27 cellular contexts compared by ENCODE assay signal in genomic region chr19:556611-557382, GRCh38. TPM values are rescaled to one million over a fixed set of nuclear protein-coding genes. Genes with fewer than 3 reads are reported as not detected.
DNase-seq lines count a peak whose midpoint lies in the region; ATAC-seq, FAIRE-seq and TF ChIP-seq lines count a peak whose summit lies in the region.
"Had no signal": no experiment of that assay in that cellular context is flagged by ENCODE, and none has a peak within 500 bp of the region (broad histone marks: within the 10 kb centered on the region; RNA-seq: fewer than 3 reads in every experiment).

No MANE protein-coding gene starts in this region.

- 79 to 90% (median 83%) methylated on average over 15 to 31 of the region's 31 CpGs for WGBS in heart left ventricle, 4 donors
- WGBS in K562 (ENCODE audit: insufficient coverage, low coverage, missing lambda C conversion rate), result 48% methylated on average over 27 of the region's 31 CpGs
- 77% methylated on average over 31 of the region's 31 CpGs for WGBS in liver

- intact Hi-C loops in heart left ventricle (cut with DNase I), result loop anchor here in 1 of 10 donors (10.0 kb wide), 1 partner anchor 178 kb away; no protein-coding TSS in a partner anchor
- intact Hi-C loops in cardiac septum (cut with DNase I), result no loop called here
- intact Hi-C loops in K562 (cut with micrococcal nuclease), result loop anchor here (1.0 kb wide), 1 partner anchor 15 kb away; no protein-coding TSS in a partner anchor
- intact Hi-C loops in upper lobe of right lung (cut with DNase I), result no loop called here
- intact Hi-C loops in posterior vena cava (cut with DNase I), result no loop called here

- POLR2A ChIA-PET in K562 (lab: Yijun Ruan, JAX), result interaction anchor here (0.6 to 2.5 kb wide), 8 partner anchors 10 to 471 kb away, joined by 4 to 20 read pairs (median 6); partner anchors contain the start of gene BSG

- ATAC-seq in heart left ventricle (peak in 1 of 4 donors; percentile 3), K562 (peak; percentile 55), upper lobe of right lung (no peak), HG03135 (IDR thresholded peaks at IDR 0.05; ENCODE audit: unreplicated experiment) (no peak)

- in situ Hi-C loops in K562 (cut with MboI), result no loop called here

- no peak for FAIRE-seq in K562 (lab: Jason Lieb, UNC)
- FAIRE-seq: GM12892, GM19239, TTC549 had no signal

- DNase-seq in heart left ventricle, result peak in 1 of 5 donors; percentile 55
- DNase-seq in cardiac septum (ENCODE audit: low spot score), result no peak
- DNase-seq in K562 (ENCODE audit: extremely low read depth in 1 of 4, low spot score in 3 of 4), result peak; percentile 48 to 81 (median 61)
- no peak for DNase-seq in upper lobe of right lung
- no peak for DNase-seq in NOMO-1 treated with DMSO at 0.1 percent for 48 hours (lab: John Stamatoyannopoulos, UW; ENCODE audit: unreplicated experiment)
- no peak for DNase-seq in posterior vena cava (ENCODE audit: low spot score)
- DNase-seq: activated CD4-positive, alpha-beta T cell treated with anti-CD3 and anti-CD28 coated beads for 4 hours; activated naive CD4-positive, alpha-beta T cell treated with anti-CD3 and anti-CD28 coated beads for 36 hours; activated T-cell treated with anti-CD3 and anti-CD28 coated beads, Interleukin-2, amount 50 U/mL, for 72 hours; amygdala; BE2C; dermis blood vessel endothelial cell; hippocampal formation; naive B cell; NCI-H187; NCI-H2227 treated with DMSO at 0.1 percent for 48 hours had no signal

- H2AFZ ChIP-seq in K562 (ENCODE audit: low read depth, low read length), result peak overlapping the region; percentile 83

- no peaks in the 10 kb centered on the region for H4K20me1 ChIP-seq in K562 (replicated peaks; ENCODE audit: control insufficient read depth, insufficient read depth, low read length)

- CTCF ChIA-PET in K562 (lab: Yijun Ruan, JAX; ENCODE audit: low intra/inter-chr PET ratio), result interaction anchor here (0.6 kb wide), 2 partner anchors 49 to 518 kb away, joined by 3 to 8 read pairs; no protein-coding TSS in a partner anchor

- BruUV-seq in K562 (replicated peaks; lab: Mats Ljungman, UMichigan), result TSS peak; percentile 64

- H3K4me1 ChIP-seq in heart left ventricle (peaks cover 0 to 23% (median 12%) of the 10 kb centered on the region in 12 donors), K562 (replicated peaks in 1 of 2; ENCODE audit: control insufficient read depth in 2 of 2, insufficient read depth in 2 of 2, low read length in 2 of 2) (peaks cover 22 to 62% of the 10 kb centered on the region in 2 experiments; a peak in 4 of 5 replicates), liver (ENCODE audit: control insufficient read depth in 4 of 4, insufficient read depth in 4 of 4, low read length in 3 of 4) (peaks cover 0 to 3% (median 1%) of the 10 kb centered on the region in 4 donors), upper lobe of right lung (peaks cover 10% of the 10 kb centered on the region)
- H3K4me1 ChIP-seq: BE2C had no signal

- TF ChIP-seq POLR2A in heart left ventricle (IDR thresholded peaks at IDR 0.05) (no peak), K562 (conservative IDR thresholded peaks at IDR 0.05) (no peak)

- peak overlapping the region in 9 of 12 donors; percentile 19 to 75 (median 43) for H3K27ac ChIP-seq in heart left ventricle
- peak overlapping the region; percentile 83 for H3K27ac ChIP-seq in K562 (ENCODE audit: extremely low read depth, low read depth, low read length)
- H3K27ac ChIP-seq in liver (ENCODE audit: low read depth in 1 of 2, low read length in 2 of 2), result peak overlapping the region; percentile 8 to 65
- peak overlapping the region; percentile 60 for H3K27ac ChIP-seq in upper lobe of right lung

- H3K9ac ChIP-seq in K562 (ENCODE audit: insufficient read depth in 1 of 2, low read depth in 2 of 2, low read length in 2 of 2) (peak overlapping the region; percentile 62 to 90), liver (ENCODE audit: low read depth in 1 of 2, low read length in 2 of 2) (no peak overlapping the region)

- no peaks in the 10 kb centered on the region for H3K9me1 ChIP-seq in K562 (ENCODE audit: control insufficient read depth, insufficient read depth, low read length)

- H3K4me2 ChIP-seq in K562 (ENCODE audit: insufficient read depth, low read length), result peak overlapping the region; percentile 68

- TF ChIP-seq EP300 in K562 (IDR thresholded peaks at IDR 0.05; ENCODE audit: low read length), result no peak

- H3K36me3 ChIP-seq in heart left ventricle (no peaks in the 10 kb centered on the region), K562 (ENCODE audit: control insufficient read depth, insufficient read depth, low read length) (no peaks in the 10 kb centered on the region), liver (ENCODE audit: control insufficient read depth in 4 of 4, insufficient read depth in 3 of 4, low read depth in 1 of 4, low read length in 3 of 4) (no peaks in the 10 kb centered on the region), upper lobe of right lung (no peaks in the 10 kb centered on the region)
- H3K36me3 ChIP-seq: BE2C had no signal

- H3K9me3 ChIP-seq in heart left ventricle (no peaks in the 10 kb centered on the region), K562 (replicated peaks; ENCODE audit: control insufficient read depth, insufficient read depth, low read depth, low read length) (no peaks in the 10 kb centered on the region; the same call in 1 of the 2 replicates), liver (ENCODE audit: control insufficient read depth in 4 of 4, low read length in 3 of 4) (no peaks in the 10 kb centered on the region), upper lobe of right lung (no peaks in the 10 kb centered on the region)
- H3K9me3 ChIP-seq: BE2C had no signal

- no peak for TF ChIP-seq CTCF in heart left ventricle (IDR thresholded peaks at IDR 0.05)
- no peak for TF ChIP-seq CTCF in K562 (IDR thresholded peaks at IDR 0.05 in 2 of 3, conservative IDR thresholded peaks at IDR 0.05 in 1 of 3; ENCODE audit: insufficient read depth in 2 of 3, low read depth in 1 of 3, low read length in 3 of 3)
- no peak for TF ChIP-seq CTCF in liver (IDR thresholded peaks at IDR 0.05; ENCODE audit: low read depth, low read length, missing input control)
- no peak for TF ChIP-seq CTCF in upper lobe of right lung (IDR thresholded peaks at IDR 0.05)

- H3K4me3 ChIP-seq in heart left ventricle (no peak overlapping the region), K562 (peak overlapping the region; percentile 2; the same call in 1 of the 2 replicates), liver (ENCODE audit: low read depth in 1 of 3, low read length in 3 of 3) (no peak overlapping the region), upper lobe of right lung (no peak overlapping the region)

- H3K27me3 ChIP-seq in heart left ventricle (no peaks in the 10 kb centered on the region), K562 (ENCODE audit: control insufficient read depth in 2 of 2, insufficient read depth in 2 of 2, low read length in 2 of 2) (no peaks in the 10 kb centered on the region), liver (ENCODE audit: control insufficient read depth in 4 of 4, insufficient read depth in 4 of 4, low read length in 3 of 4) (no peaks in the 10 kb centered on the region), upper lobe of right lung (no peaks in the 10 kb centered on the region)
- H3K27me3 ChIP-seq: BE2C had no signal

- TF ChIP-seq RAD21 in K562 (CRISPR knock-in tag; conservative IDR thresholded peaks at IDR 0.05 in 1 of 2, IDR thresholded peaks at IDR 0.05 in 1 of 2) (no peak), liver (IDR thresholded peaks at IDR 0.05) (no peak)

- no peaks in the 10 kb centered on the region for H3K79me2 ChIP-seq in K562 (ENCODE audit: control insufficient read depth, insufficient read depth, low read length)

RNA-seq across cellular contexts. Expression of gene GZMM, which starts 12.9 kb away (rescaled TPM):
- total RNA-seq in heart left ventricle (1 to 10 TPM in 2 of 9 donors, under 1 TPM in 2, not detected in 5; 0.40 to 3.0 (median 0.87) TPM), cardiac septum (0.43 TPM), K562 (2014; rRNA removed) (2.3 and 2.6 TPM in 2 replicates), K562 (2014; rRNA removed; fragmentation: Illumina TruSeq; extraction: Trizol) (not detected in 2 replicates), K562 (2015; rRNA removed; fragmentation: Illumina TruSeq; extraction: Trizol) (0.62 and 1.1 TPM in 2 replicates), K562 (2021) (0.72 and 1.8 TPM in 2 replicates), liver (1 to 10 TPM; 1.0 to 1.1 TPM), upper lobe of right lung (2.9 TPM), posterior vena cava (under 1 TPM; 0.74 to 0.76 TPM)
- polyA plus RNA-seq in heart left ventricle (under 1 TPM; 0.12 to 0.34 TPM), K562 (2011; rRNA removed) (0.70 and 0.97 TPM in 2 replicates), K562 (2014; fragmentation: Illumina TruSeq; extraction: Trizol) (0.61 TPM in 1 of 2 replicates, not detected in the other), K562 (2014; fragmentation: Nextera tagmentation; extraction: Ambion mirVana) (under 1 TPM; 0.08 to 0.27 TPM), K562 (2014; rRNA removed) (1.8 and 2.2 TPM in 2 replicates), liver (1 to 10 TPM in 1 of 2 donors, under 1 TPM in 1; 0.28 to 1.3 TPM)
- 0.49 and 1.6 TPM in 2 replicates for total RNA-seq in K562 (2011; cell fraction: chromatin; rRNA removed; ENCODE audit: low replicate concordance)
- 4.0 and 4.5 TPM in 2 replicates for total RNA-seq in K562 (2011; cell fraction: nucleolus; rRNA removed)
- 1.4 and 1.9 TPM in 2 replicates for total RNA-seq in K562 (2011; cell fraction: nucleoplasm; rRNA removed)
- 1.9 and 5.9 TPM in 2 replicates for polyA plus RNA-seq in K562 (2011; cell fraction: cytosol; rRNA removed)
- polyA plus RNA-seq in K562 (2011; cell fraction: nucleus; rRNA removed), result 0.87 and 1.8 TPM in 2 replicates
- 1.7 and 3.5 TPM in 2 replicates for polyA plus RNA-seq in K562 (2012)
- polyA minus RNA-seq in K562 (2011; rRNA and poly(A)+ RNA removed), result not detected in 2 replicates
- polyA minus RNA-seq in K562 (2011; cell fraction: cytosol; rRNA and poly(A)+ RNA removed), result 2.5 TPM in 1 of 2 replicates, not detected in the other
- polyA minus RNA-seq in K562 (2011; cell fraction: nucleus; rRNA and poly(A)+ RNA removed), result not detected in 2 replicates
- total RNA-seq: bronchial epithelial cell, dermis blood vessel endothelial cell, MCF 10A, OCI-LY7, renal cortical epithelial cell had no signal

RNA-seq across cellular contexts. Expression of gene BSG, which starts 15.6 kb away (rescaled TPM):
- total RNA-seq in heart left ventricle (1,000 to 10,000 TPM; 1,160 to 2,590 (median 1,462) TPM), cardiac septum (1,183 TPM), K562 (2014; rRNA removed) (398 and 484 TPM in 2 replicates), K562 (2014; rRNA removed; fragmentation: Illumina TruSeq; extraction: Trizol) (59.1 and 89.1 TPM in 2 replicates), K562 (2015; rRNA removed; fragmentation: Illumina TruSeq; extraction: Trizol) (211 and 220 TPM in 2 replicates), K562 (2021) (495 and 506 TPM in 2 replicates), liver (100 to 1,000 TPM in 1 of 2 donors, 10 to 100 TPM in 1; 80.4 to 367 TPM), upper lobe of right lung (359 TPM), posterior vena cava (100 to 1,000 TPM; 288 to 300 TPM)
- polyA plus RNA-seq in heart left ventricle (1,000 to 10,000 TPM in 1 of 2 donors, 100 to 1,000 TPM in 1; 727 to 2,989 TPM), K562 (2011; rRNA removed) (129 and 411 TPM in 2 replicates), K562 (2014; fragmentation: Illumina TruSeq; extraction: Trizol) (187 and 351 TPM in 2 replicates), K562 (2014; fragmentation: Nextera tagmentation; extraction: Ambion mirVana) (10 to 100 TPM in 1 of 2 experiments, 1 to 10 TPM in 1; 4.6 to 17.9 TPM), K562 (2014; rRNA removed) (236 and 311 TPM in 2 replicates), liver (100 to 1,000 TPM; 146 to 152 TPM)
- 106 and 369 TPM in 2 replicates for total RNA-seq in K562 (2011; cell fraction: chromatin; rRNA removed; ENCODE audit: low replicate concordance)
- total RNA-seq in K562 (2011; cell fraction: nucleolus; rRNA removed), result 735 and 796 TPM in 2 replicates
- total RNA-seq in K562 (2011; cell fraction: nucleoplasm; rRNA removed), result 350 and 437 TPM in 2 replicates
- polyA plus RNA-seq in K562 (2011; cell fraction: cytosol; rRNA removed), result 277 and 455 TPM in 2 replicates
- polyA plus RNA-seq in K562 (2011; cell fraction: nucleus; rRNA removed), result 198 and 199 TPM in 2 replicates
- 362 and 456 TPM in 2 replicates for polyA plus RNA-seq in K562 (2012)
- 61.0 and 70.9 TPM in 2 replicates for polyA minus RNA-seq in K562 (2011; rRNA and poly(A)+ RNA removed)
- 197 and 315 TPM in 2 replicates for polyA minus RNA-seq in K562 (2011; cell fraction: cytosol; rRNA and poly(A)+ RNA removed)
- polyA minus RNA-seq in K562 (2011; cell fraction: nucleus; rRNA and poly(A)+ RNA removed), result 48.1 and 72.2 TPM in 2 replicates

RNA-seq across cellular contexts. Expression of gene CDC34, which starts 25.2 kb away (rescaled TPM):
- total RNA-seq in heart left ventricle (100 to 1,000 TPM in 3 of 9 donors, 10 to 100 TPM in 6; 61.9 to 200 (median 84.6) TPM), cardiac septum (78.2 TPM), K562 (2014; rRNA removed) (203 and 207 TPM in 2 replicates), K562 (2014; rRNA removed; fragmentation: Illumina TruSeq; extraction: Trizol) (33.0 and 36.2 TPM in 2 replicates), K562 (2015; rRNA removed; fragmentation: Illumina TruSeq; extraction: Trizol) (65.5 and 75.7 TPM in 2 replicates), K562 (2021) (125 and 130 TPM in 2 replicates), liver (10 to 100 TPM; 29.6 to 83.8 TPM), upper lobe of right lung (40.9 TPM), posterior vena cava (10 to 100 TPM; 41.1 to 45.8 TPM)
- polyA plus RNA-seq in heart left ventricle (100 to 1,000 TPM; 122 to 148 TPM), K562 (2011; rRNA removed) (82.7 and 103 TPM in 2 replicates), K562 (2014; fragmentation: Illumina TruSeq; extraction: Trizol) (55.7 and 88.4 TPM in 2 replicates), K562 (2014; fragmentation: Nextera tagmentation; extraction: Ambion mirVana) (1 to 10 TPM in 1 of 2 experiments, under 1 TPM in 1; 0.80 to 1.0 TPM), K562 (2014; rRNA removed) (125 and 142 TPM in 2 replicates), liver (10 to 100 TPM; 19.2 to 53.9 TPM)
- total RNA-seq in K562 (2011; cell fraction: chromatin; rRNA removed; ENCODE audit: low replicate concordance), result 34.1 and 85.3 TPM in 2 replicates
- 68.2 and 70.5 TPM in 2 replicates for total RNA-seq in K562 (2011; cell fraction: nucleolus; rRNA removed)
- 40.9 and 50.4 TPM in 2 replicates for total RNA-seq in K562 (2011; cell fraction: nucleoplasm; rRNA removed)
- 89.6 and 173 TPM in 2 replicates for polyA plus RNA-seq in K562 (2011; cell fraction: cytosol; rRNA removed)
- polyA plus RNA-seq in K562 (2011; cell fraction: nucleus; rRNA removed), result 83.8 and 124 TPM in 2 replicates
- 72.7 and 83.2 TPM in 2 replicates for polyA plus RNA-seq in K562 (2012)
- polyA minus RNA-seq in K562 (2011; rRNA and poly(A)+ RNA removed), result 16.2 and 28.5 TPM in 2 replicates
- polyA minus RNA-seq in K562 (2011; cell fraction: cytosol; rRNA and poly(A)+ RNA removed), result 36.4 and 44.9 TPM in 2 replicates
- polyA minus RNA-seq in K562 (2011; cell fraction: nucleus; rRNA and poly(A)+ RNA removed), result 18.4 and 20.5 TPM in 2 replicates

RNA-seq across cellular contexts. Expression of gene HCN2, which starts 32.9 kb away (rescaled TPM):
- total RNA-seq in heart left ventricle (10 to 100 TPM in 7 of 9 donors, 1 to 10 TPM in 2; 4.1 to 27.4 (median 15.4) TPM), cardiac septum (12.0 TPM), K562 (2014; rRNA removed) (0.82 and 1.3 TPM in 2 replicates), K562 (2014; rRNA removed; fragmentation: Illumina TruSeq; extraction: Trizol) (0.29 and 0.40 TPM in 2 replicates), K562 (2015; rRNA removed; fragmentation: Illumina TruSeq; extraction: Trizol) (0.29 and 0.30 TPM in 2 replicates), K562 (2021) (3.9 and 4.2 TPM in 2 replicates), liver (under 1 TPM; 0.05 to 0.17 TPM), upper lobe of right lung (0.52 TPM), posterior vena cava (under 1 TPM; 0.10 to 0.37 TPM)
- polyA plus RNA-seq in heart left ventricle (10 to 100 TPM in 1 of 2 donors, 1 to 10 TPM in 1; 4.8 to 22.4 TPM), K562 (2011; rRNA removed) (0.64 and 0.76 TPM in 2 replicates), K562 (2014; fragmentation: Illumina TruSeq; extraction: Trizol) (0.91 and 1.9 TPM in 2 replicates), K562 (2014; fragmentation: Nextera tagmentation; extraction: Ambion mirVana) (not detected), K562 (2014; rRNA removed) (0.86 and 1.2 TPM in 2 replicates), liver (under 1 TPM in 1 of 2 donors, not detected in 1; 0.13 TPM)
- 2.7 and 8.1 TPM in 2 replicates for total RNA-seq in K562 (2011; cell fraction: chromatin; rRNA removed; ENCODE audit: low replicate concordance)
- total RNA-seq in K562 (2011; cell fraction: nucleolus; rRNA removed), result 6.2 and 7.2 TPM in 2 replicates
- total RNA-seq in K562 (2011; cell fraction: nucleoplasm; rRNA removed), result 3.6 and 3.7 TPM in 2 replicates
- polyA plus RNA-seq in K562 (2011; cell fraction: cytosol; rRNA removed), result 1.1 and 1.5 TPM in 2 replicates
- polyA plus RNA-seq in K562 (2011; cell fraction: nucleus; rRNA removed), result 3.0 and 3.9 TPM in 2 replicates
- 1.6 and 1.7 TPM in 2 replicates for polyA plus RNA-seq in K562 (2012)
- polyA minus RNA-seq in K562 (2011; rRNA and poly(A)+ RNA removed), result 1.3 and 1.6 TPM in 2 replicates
- polyA minus RNA-seq in K562 (2011; cell fraction: cytosol; rRNA and poly(A)+ RNA removed), result 2.3 and 3.5 TPM in 2 replicates
- polyA minus RNA-seq in K562 (2011; cell fraction: nucleus; rRNA and poly(A)+ RNA removed), result 1.5 and 2.2 TPM in 2 replicates
- total RNA-seq: ureter had no signal
- polyA plus RNA-seq: IgD-negative memory B cell had no signal

RNA-seq across cellular contexts. Expression of gene TPGS1, which starts 49.5 kb away (rescaled TPM):
- 10 to 100 TPM in 8 of 9 donors, 1 to 10 TPM in 1; 5.7 to 39.3 (median 11.3) TPM for total RNA-seq in heart left ventricle
- polyA plus RNA-seq in heart left ventricle, result 10 to 100 TPM; 18.3 to 18.6 TPM
- total RNA-seq in cardiac septum, result 11.2 TPM
- total RNA-seq in K562 (2011; cell fraction: chromatin; rRNA removed; ENCODE audit: low replicate concordance), result 7.0 and 14.9 TPM in 2 replicates
- total RNA-seq in K562 (2011; cell fraction: nucleolus; rRNA removed), result 10.1 and 11.5 TPM in 2 replicates
- 5.3 and 6.3 TPM in 2 replicates for total RNA-seq in K562 (2011; cell fraction: nucleoplasm; rRNA removed)
- 22.6 and 31.6 TPM in 2 replicates for total RNA-seq in K562 (2014; rRNA removed)
- 0.32 and 0.47 TPM in 2 replicates for total RNA-seq in K562 (2014; rRNA removed; fragmentation: Illumina TruSeq; extraction: Trizol)
- total RNA-seq in K562 (2015; rRNA removed; fragmentation: Illumina TruSeq; extraction: Trizol), result 1.2 and 2.3 TPM in 2 replicates
- 13.0 and 15.5 TPM in 2 replicates for total RNA-seq in K562 (2021)
- 0.93 and 1.2 TPM in 2 replicates for polyA plus RNA-seq in K562 (2011; rRNA removed)
- polyA plus RNA-seq in K562 (2011; cell fraction: cytosol; rRNA removed), result 1.9 and 24.8 TPM in 2 replicates
- polyA plus RNA-seq in K562 (2011; cell fraction: nucleus; rRNA removed), result 1.8 and 3.9 TPM in 2 replicates
- polyA plus RNA-seq in K562 (2012), result 5.5 and 10.3 TPM in 2 replicates
- 0.30 and 0.33 TPM in 2 replicates for polyA plus RNA-seq in K562 (2014; fragmentation: Illumina TruSeq; extraction: Trizol)
- not detected for polyA plus RNA-seq in K562 (2014; fragmentation: Nextera tagmentation; extraction: Ambion mirVana)
- polyA plus RNA-seq in K562 (2014; rRNA removed), result 12.2 and 15.0 TPM in 2 replicates
- 0.74 and 0.78 TPM in 2 replicates for polyA minus RNA-seq in K562 (2011; rRNA and poly(A)+ RNA removed)
- 1.6 and 5.0 TPM in 2 replicates for polyA minus RNA-seq in K562 (2011; cell fraction: cytosol; rRNA and poly(A)+ RNA removed)
- polyA minus RNA-seq in K562 (2011; cell fraction: nucleus; rRNA and poly(A)+ RNA removed), result 3.2 and 3.8 TPM in 2 replicates
- total RNA-seq in liver, result 10 to 100 TPM; 15.1 to 15.5 TPM
- 10 to 100 TPM in 1 of 2 donors, 1 to 10 TPM in 1; 1.7 to 14.3 TPM for polyA plus RNA-seq in liver
- 19.9 TPM for total RNA-seq in upper lobe of right lung
- 10 to 100 TPM; 21.0 to 21.2 TPM for total RNA-seq in posterior vena cava

Comparison
In these comparisons a context has a peak if more than half of its experiments do, and no peak if none do; other contexts are left out.
1. DNase-seq: peak in K562 (4 of 4); none in cardiac septum (single experiment), upper lobe of right lung (single experiment), NOMO-1 treated with DMSO at 0.1 percent for 48 hours (single experiment) and posterior vena cava (single experiment).
2. H3K9ac ChIP-seq: peak in K562 (2 of 2); none in liver (0 of 2).
3. Peak in every context shown above with its lines, with median percentiles within 50 percentile points of each other: H3K27ac ChIP-seq.